Comparison of ENCODE assay signal across 10 cellular contexts in the genomic region with DNA sequence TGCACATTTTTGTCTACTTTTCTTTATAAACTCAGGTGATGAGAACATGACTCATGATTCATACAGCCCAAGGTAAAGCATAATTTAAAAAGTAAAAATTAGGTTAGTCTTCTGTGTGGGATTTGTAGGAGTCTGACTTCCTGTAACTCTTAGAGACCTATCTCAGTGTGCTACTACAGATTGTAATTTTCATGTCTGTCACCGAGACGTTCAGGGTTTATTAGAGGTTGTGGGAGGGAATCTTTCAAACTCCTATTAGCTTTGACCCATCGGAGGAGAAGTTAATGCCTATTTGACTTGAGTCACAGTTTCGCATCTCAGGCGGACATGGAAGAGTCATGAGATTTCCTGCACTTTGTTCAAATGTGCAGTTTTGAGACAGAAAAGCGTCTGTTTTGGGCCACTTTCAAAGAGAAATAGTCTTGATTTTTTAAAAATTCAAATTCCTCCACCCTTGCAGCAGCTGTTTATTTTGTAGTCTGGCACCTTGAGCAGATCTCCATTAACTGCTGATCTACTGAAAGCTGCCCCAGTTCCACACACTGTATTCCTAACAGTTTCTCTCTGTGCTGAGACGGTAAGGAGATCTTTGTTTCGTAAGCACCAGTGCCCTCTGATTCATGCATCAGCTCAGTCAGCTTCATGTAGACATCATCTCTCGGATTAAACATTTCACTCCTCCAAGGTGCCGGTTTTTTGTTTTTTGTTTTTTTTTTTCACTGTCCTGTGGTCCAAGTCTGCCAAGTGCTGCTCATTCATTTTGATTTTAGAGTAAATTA. TPM values are rescaled to one million over a fixed set of nuclear protein-coding genes. Genes with fewer than 3 reads are reported as not detected.
DNase-seq lines count a peak whose midpoint lies in the region; ATAC-seq and TF ChIP-seq lines count a peak whose summit lies in the region.
"Had no signal": no experiment of that assay in that cellular context is flagged by ENCODE, and none has a peak within 500 bp of the region (broad histone marks: within the 10 kb centered on the region; RNA-seq: fewer than 3 reads in every experiment).

No MANE protein-coding gene starts in this region.

- TF ChIP-seq CTCF in AG10803 (conservative IDR thresholded peaks at IDR 0.05; ENCODE audit: low read length) (no peak), breast epithelium (IDR thresholded peaks at IDR 0.05) (no peak), heart left ventricle (IDR thresholded peaks at IDR 0.05) (no peak), OCI-LY7 (conservative IDR thresholded peaks at IDR 0.05; ENCODE audit: low read length) (no peak)

- no peaks in the 10 kb centered on the region for H3K79me2 ChIP-seq in OCI-LY7 (ENCODE audit: insufficient read depth, low read depth, low read length)

- intact Hi-C loops in breast epithelium (cut with DNase I; ENCODE audit: low total_unique reads), result no loop called here
- intact Hi-C loops in heart left ventricle (cut with DNase I), result loop anchor here in 3 of 10 donors (5.0 kb wide), 1 partner anchor 37 kb away; the partner anchor contains the start of gene C11orf96 (in 3 of the 3)
- intact Hi-C loops in OCI-LY7 (cut with micrococcal nuclease; ENCODE audit: unreplicated experiment), result no loop called here

- DNase-seq in AG10803 (ENCODE audit: low read depth), result peak; percentile 25
- no peak for DNase-seq in breast epithelium (ENCODE audit: low spot score in 2 of 2)
- DNase-seq in heart left ventricle, result no peak
- DNase-seq in pons (ENCODE audit: low spot score), result peak; percentile 85
- no peak for DNase-seq in OCI-LY7 (ENCODE audit: low spot score)
- DNase-seq in OCI-M2 (lab: John Stamatoyannopoulos, UW; ENCODE audit: unreplicated experiment), result no peak
- no peak for DNase-seq in CD1c-positive myeloid dendritic cell (ENCODE audit: extremely low spot score)
- no peak for DNase-seq in ecto neural progenitor cell (ENCODE audit: low spot score)
- DNase-seq: activated CD8-positive, alpha-beta T cell treated with anti-CD3 and anti-CD28 coated beads, Interleukin-2, amount 10 ng/mL, durations not matched to agents 7 days and 5 days; NCI-H2171 treated with DMSO at 0.1 percent for 48 hours had no signal

- BruUV-seq in OCI-LY7 (replicated peaks; lab: Mats Ljungman, UMichigan), result no TSS peak

- H3K4me1 ChIP-seq in breast epithelium (peaks cover 0 to 5% of the 10 kb centered on the region in 2 donors), heart left ventricle (peaks cover 0 to 30% (median 17%) of the 10 kb centered on the region in 12 donors), OCI-LY7 (ENCODE audit: insufficient read depth, low read length, poor library complexity, severe bottlenecking) (no peaks in the 10 kb centered on the region)

- H3K4me3 ChIP-seq in AG10803 (ENCODE audit: low read length), result no peak overlapping the region
- no peak overlapping the region for H3K4me3 ChIP-seq in breast epithelium
- H3K4me3 ChIP-seq in heart left ventricle, result peak overlapping the region in 1 of 12 donors; percentile 0
- H3K4me3 ChIP-seq in OCI-LY7 (ENCODE audit: low read depth, low read length, poor library complexity, severe bottlenecking), result no peak overlapping the region

- H3K4me2 ChIP-seq in OCI-LY7 (ENCODE audit: low read length), result no peak overlapping the region

- no peak for TF ChIP-seq POLR2A in breast epithelium (IDR thresholded peaks at IDR 0.05)
- no peak for TF ChIP-seq POLR2A in heart left ventricle (IDR thresholded peaks at IDR 0.05)

- CTCF ChIA-PET in OCI-LY7 (lab: Charles Lee; ENCODE audit: unreplicated experiment), result no interaction called here

- H3K27ac ChIP-seq in breast epithelium, result peak overlapping the region; percentile 34 to 62
- peak overlapping the region in 11 of 12 donors; percentile 42 to 68 (median 57) for H3K27ac ChIP-seq in heart left ventricle
- H3K27ac ChIP-seq in OCI-LY7 (ENCODE audit: low read depth, low read length, poor library complexity, severe bottlenecking), result no peak overlapping the region

- H3K9me3 ChIP-seq in breast epithelium (no peaks in the 10 kb centered on the region), heart left ventricle (no peaks in the 10 kb centered on the region), OCI-LY7 (ENCODE audit: low read length) (no peaks in the 10 kb centered on the region)

- 63 to 71% (median 67%) methylated on average over 10 of the region's 10 CpGs for WGBS in heart left ventricle, 4 donors

- H3K36me3 ChIP-seq in breast epithelium (peaks cover 3% of the 10 kb centered on the region), heart left ventricle (peaks cover 0 to 70% (median 49%) of the 10 kb centered on the region in 9 donors), OCI-LY7 (ENCODE audit: insufficient read depth, low read length) (no peaks in the 10 kb centered on the region)

- no peaks in the 10 kb centered on the region for H3K9me2 ChIP-seq in OCI-LY7 (ENCODE audit: insufficient read depth, low read length)

- H3K27me3 ChIP-seq in breast epithelium (no peaks in the 10 kb centered on the region), heart left ventricle (no peaks in the 10 kb centered on the region)

- POLR2A ChIA-PET in OCI-LY7 (lab: Charles Lee), result no interaction called here

- no peak overlapping the region for H2AFZ ChIP-seq in OCI-LY7 (ENCODE audit: low read length)

- ATAC-seq in heart left ventricle, result peak in 3 of 4 donors; percentile 47 to 81 (median 63)
- ATAC-seq: activated CD8-positive, alpha-beta T cell treated with anti-CD3 and anti-CD28 coated beads, Interleukin-2, amount 10 ng/mL, durations not matched to agents 7 days and 5 days had no signal

- no peaks in the 10 kb centered on the region for H4K20me1 ChIP-seq in OCI-LY7 (ENCODE audit: insufficient read depth, low read length)

RNA-seq across cellular contexts. Expression of gene ALKBH3, which starts 24.3 kb away (rescaled TPM):
- total RNA-seq in breast epithelium (10 to 100 TPM; 29.0 to 40.7 (median 33.1) TPM), heart left ventricle (10 to 100 TPM; 13.1 to 24.7 (median 19.5) TPM), OCI-LY7 (2022) (not detected in 2 replicates)
- polyA plus RNA-seq in heart left ventricle, result 10 to 100 TPM; 20.5 to 22.4 TPM
- total RNA-seq in OCI-LY7 (2014; rRNA removed; shearing (Covaris generic)), result not detected in 2 replicates

RNA-seq across cellular contexts. Expression of gene C11orf96, which starts 37.5 kb away (rescaled TPM):
- total RNA-seq in breast epithelium (10 to 100 TPM; 41.1 to 97.3 (median 46.8) TPM), heart left ventricle (100 to 1,000 TPM in 1 of 9 donors, 10 to 100 TPM in 7, 1 to 10 TPM in 1; 9.6 to 109 (median 18.1) TPM), OCI-LY7 (2022) (not detected in 2 replicates)
- polyA plus RNA-seq in heart left ventricle, result 10 to 100 TPM in 1 of 2 donors, 1 to 10 TPM in 1; 7.9 to 18.5 TPM
- not detected in 2 replicates for total RNA-seq in OCI-LY7 (2014; rRNA removed; shearing (Covaris generic))

Comparison
In these comparisons a context has a peak if more than half of its experiments do, and no peak if none do; other contexts are left out.
1. DNase-seq: peak in AG10803 (single experiment) and pons (single experiment); none in breast epithelium (0 of 2), heart left ventricle (0 of 5), OCI-LY7 (single experiment), OCI-M2 (single experiment), CD1c-positive myeloid dendritic cell (single experiment) and ecto neural progenitor cell (single experiment).
2. RNA of gene ALKBH3, which starts 24.3 kb away (total RNA-seq): 29.0 to 40.7 TPM in breast epithelium and 13.1 to 24.7 TPM in heart left ventricle; not detected in OCI-LY7; every median in the first group is over 10 times any median in the second.
3. RNA of gene C11orf96, which starts 37.5 kb away (total RNA-seq): 41.1 to 97.3 TPM in breast epithelium and 9.6 to 109 TPM in heart left ventricle; not detected in OCI-LY7; every median in the first group is over 10 times any median in the second.